1 cellular context compared by ENCODE assay signal in genomic region chr2:74366036-74366435, GRCh38.
TF ChIP-seq lines count a peak whose summit lies in the region.

No MANE protein-coding gene starts in this region.

TF ChIP-seq in HepG2, 621 proteins besides CTCF, POLR2A, EP300 and RAD21:
- TF ChIP-seq HNF1A (IDR thresholded peaks at IDR 0.05; ENCODE audit: low read depth) (no peak), HNF1A (CRISPR knock-in tag; IDR thresholded peaks at IDR 0.05; ENCODE audit: borderline replicate concordance) (no peak), REL (CRISPR knock-in tag; conservative IDR thresholded peaks at IDR 0.05) (no peak), IKZF1 (IDR thresholded peaks at IDR 0.05) (no peak), AFF4 (CRISPR knock-in tag; IDR thresholded peaks at IDR 0.05) (no peak), HMGXB3 (CRISPR knock-in tag; IDR thresholded peaks at IDR 0.05; ENCODE audit: borderline replicate concordance) (no peak), ZHX1 (CRISPR knock-in tag; IDR thresholded peaks at IDR 0.05; ENCODE audit: low read depth) (no peak), ZNF12 (CRISPR knock-in tag; IDR thresholded peaks at IDR 0.05) (no peak), PAWR (CRISPR knock-in tag; IDR thresholded peaks at IDR 0.05; ENCODE audit: borderline replicate concordance) (no peak), ZBTB20 (CRISPR knock-in tag; IDR thresholded peaks at IDR 0.05; ENCODE audit: borderline replicate concordance, low read depth) (no peak), HMG20A (CRISPR knock-in tag; IDR thresholded peaks at IDR 0.05; ENCODE audit: borderline replicate concordance) (no peak), ZNF678 (CRISPR knock-in tag; IDR thresholded peaks at IDR 0.05) (no peak), ZNF713 (CRISPR knock-in tag; IDR thresholded peaks at IDR 0.05) (no peak), BHLHE40 (IDR thresholded peaks at IDR 0.05; ENCODE audit: low read length) (no peak), ZNF768 (CRISPR knock-in tag; IDR thresholded peaks at IDR 0.05) (no peak), TRAFD1 (CRISPR knock-in tag; IDR thresholded peaks at IDR 0.05; ENCODE audit: borderline replicate concordance) (no peak)
